Comparison of ENCODE assay signal across 15 cellular contexts in genomic region chr2:69652206-69652605, GRCh38. TPM values are rescaled to one million over a fixed set of nuclear protein-coding genes. Genes with fewer than 3 reads are reported as not detected.
DNase-seq lines count a peak whose midpoint lies in the region; ATAC-seq and TF ChIP-seq lines count a peak whose summit lies in the region.
"Had no signal": no experiment of that assay in that cellular context is flagged by ENCODE, and none has a peak within 500 bp of the region (broad histone marks: within the 10 kb centered on the region; RNA-seq: fewer than 3 reads in every experiment).

No MANE protein-coding gene starts in this region.

- CTCF ChIA-PET in HCT116 (lab: Charles Lee) = no interaction called here
- CTCF ChIA-PET in activated CD8-positive, alpha-beta T cell treated with anti-CD3 and anti-CD28 coated beads, Interleukin-2, amount 10 ng/mL, durations not matched to agents 7 days and 5 days (lab: Charles Lee) = interaction anchor here (0.9 to 3.8 kb wide), 4 partner anchors 15 to 87 kb away, joined by 3 to 12 read pairs (median 4); no protein-coding TSS in a partner anchor

- no peaks in the 10 kb centered on the region for H3K27me3 Mint-ChIP-seq in activated CD8-positive, alpha-beta T cell treated with anti-CD3 and anti-CD28 coated beads, Interleukin-2, amount 10 ng/mL, durations not matched to agents 7 days and 5 days (ENCODE audit: low read depth)

- no peaks in the 10 kb centered on the region for H3K9me2 ChIP-seq in HCT116 (ENCODE audit: insufficient read depth)
- no peaks in the 10 kb centered on the region for H3K9me2 ChIP-seq in hepatocyte (replicated peaks; ENCODE audit: insufficient read depth)
- no peaks in the 10 kb centered on the region for H3K9me2 ChIP-seq in MM.1S (replicated peaks; ENCODE audit: insufficient read depth, low read length)

- no peaks in the 10 kb centered on the region for H3K36me3 ChIP-seq in HCT116 (ENCODE audit: control insufficient read depth in 1 of 2, insufficient read depth in 2 of 2, low read length in 2 of 2)
- no peaks in the 10 kb centered on the region for H3K36me3 ChIP-seq in hepatocyte (replicated peaks; ENCODE audit: insufficient read depth, low read depth)
- no peaks in the 10 kb centered on the region for H3K36me3 ChIP-seq in MM.1S (replicated peaks; ENCODE audit: insufficient read depth, low read length)
- H3K36me3 ChIP-seq in HAP-1 (replicated peaks) = no peaks in the 10 kb centered on the region
- H3K36me3 ChIP-seq: right lobe of liver had no signal

- no peak overlapping the region for H3K4me3 Mint-ChIP-seq in activated CD8-positive, alpha-beta T cell treated with anti-CD3 and anti-CD28 coated beads, Interleukin-2, amount 10 ng/mL, durations not matched to agents 7 days and 5 days

- TF ChIP-seq RAD21 in HCT116 (IDR thresholded peaks at IDR 0.05; ENCODE audit: low read depth) = no peak

- H3K9me3 ChIP-seq in HCT116 (ENCODE audit: control insufficient read depth in 1 of 2, insufficient read depth in 1 of 2, low read depth in 1 of 2, low read length in 2 of 2) = no peaks in the 10 kb centered on the region
- no peaks in the 10 kb centered on the region for H3K9me3 ChIP-seq in hepatocyte (ENCODE audit: low read depth)
- no peaks in the 10 kb centered on the region for H3K9me3 ChIP-seq in MM.1S (replicated peaks; ENCODE audit: insufficient read depth, low read length)
- H3K9me3 ChIP-seq in HAP-1 = no peaks in the 10 kb centered on the region
- H3K9me3 ChIP-seq: right lobe of liver had no signal

- no peak for TF ChIP-seq POLR2A in HCT116 (IDR thresholded peaks at IDR 0.05; ENCODE audit: borderline replicate concordance, extremely low read depth, insufficient read depth, insufficient read length)

- H3K27me3 ChIP-seq in HCT116 (ENCODE audit: insufficient read depth, low read length) = no peaks in the 10 kb centered on the region
- no peaks in the 10 kb centered on the region for H3K27me3 ChIP-seq in hepatocyte
- H3K27me3 ChIP-seq in MM.1S (replicated peaks; ENCODE audit: insufficient read depth, low read length) = no peaks in the 10 kb centered on the region
- no peaks in the 10 kb centered on the region for H3K27me3 ChIP-seq in HAP-1 (ENCODE audit: low read depth)
- H3K27me3 ChIP-seq: right lobe of liver had no signal

- ATAC-seq in HCT116 = peak; percentile 78
- no peak for ATAC-seq in activated CD8-positive, alpha-beta T cell treated with anti-CD3 and anti-CD28 coated beads, Interleukin-2, amount 10 ng/mL, durations not matched to agents 7 days and 5 days
- ATAC-seq: left ventricle myocardium superior, right lobe of liver, Right ventricle myocardium inferior had no signal

- TF ChIP-seq CTCF in AG09319 (IDR thresholded peaks at IDR 0.05; ENCODE audit: low read depth, low read length) = no peak
- no peak for TF ChIP-seq CTCF in HCT116 (IDR thresholded peaks at IDR 0.05 in 2 of 3, conservative IDR thresholded peaks at IDR 0.05 in 1 of 3; ENCODE audit: borderline replicate concordance in 1 of 3, insufficient read depth in 1 of 3, low read depth in 2 of 3, low read length in 2 of 3)
- TF ChIP-seq CTCF in hepatocyte (IDR thresholded peaks at IDR 0.05; ENCODE audit: poor library complexity) = no peak
- TF ChIP-seq CTCF in MM.1S (IDR thresholded peaks at IDR 0.05; ENCODE audit: low read length) = no peak

- peaks cover 50% of the 10 kb centered on the region for H3K4me1 Mint-ChIP-seq in activated CD8-positive, alpha-beta T cell treated with anti-CD3 and anti-CD28 coated beads, Interleukin-2, amount 10 ng/mL, durations not matched to agents 7 days and 5 days (ENCODE audit: low read depth)

- H3K4me3 ChIP-seq in HCT116 (replicated peaks in 1 of 2; ENCODE audit: low read depth in 1 of 2, low read length in 2 of 2) (no peak overlapping the region), hepatocyte (no peak overlapping the region), MM.1S (ENCODE audit: low read length) (no peak overlapping the region), HAP-1 (no peak overlapping the region)
- H3K4me3 ChIP-seq: right lobe of liver had no signal

- RAD21 ChIA-PET in HCT116 (lab: Charles Lee; ENCODE audit: low non-redundant PET in 1 of 2, low total read pairs in 2 of 2, uncharacterized antibody in 2 of 2, unreplicated experiment in 2 of 2) = no interaction called here

- DNase-seq in AG09319 (ENCODE audit: extremely low read depth, low read depth) (peak; percentile 4), HCT116 (ENCODE audit: low read depth, low spot score) (peak; percentile 29), hepatocyte (ENCODE audit: low spot score) (peak; percentile 21), MM.1S (no peak), HAP-1 (ENCODE audit: low spot score in 2 of 2) (no peak), NCI-H2029 (lab: John Stamatoyannopoulos, UW) (no peak), NCI-H2171 treated with DMSO at 0.1 percent for 48 hours (lab: John Stamatoyannopoulos, UW) (no peak)
- peak; percentile 18 for DNase-seq in activated CD8-positive, alpha-beta T cell treated with anti-CD3 and anti-CD28 coated beads, Interleukin-2, amount 10 ng/mL, durations not matched to agents 7 days and 5 days
- DNase-seq: activated CD8-positive, alpha-beta memory T cell treated with anti-CD3 and anti-CD28 coated beads, Interleukin-2, amount 50 U/mL, for 4 hours; effector CD4-positive, alpha-beta T cell; GF-D8; left ventricle myocardium superior; NCI-H146; right lobe of liver had no signal

- BruUV-seq in HCT116 (replicated peaks; lab: Mats Ljungman, UMichigan) = no TSS peak

- H2AFZ ChIP-seq in HCT116 (ENCODE audit: low read depth, low read length, poor library complexity, severe bottlenecking) (no peak overlapping the region), hepatocyte (no peak overlapping the region), MM.1S (ENCODE audit: low read length) (no peak overlapping the region)

- in situ Hi-C loops in HAP-1 (cut with MboI; ENCODE audit: low sequenced_read_pairs) = no loop called here

- H3K4me2 ChIP-seq in HCT116 (ENCODE audit: low read length) = peak overlapping the region; percentile 54
- no peak overlapping the region for H3K4me2 ChIP-seq in hepatocyte
- no peak overlapping the region for H3K4me2 ChIP-seq in MM.1S (ENCODE audit: low read depth, low read length)

- 91% methylated on average over 7 of the region's 7 CpGs for WGBS in hepatocyte (ENCODE audit: low lambda C conversion rate, missing lambda C conversion rate)

- H3K27ac ChIP-seq in HCT116 (ENCODE audit: low read depth, low read length) (peak overlapping the region; percentile 54; the same call in 1 of the 2 replicates), hepatocyte (no peak overlapping the region), MM.1S (ENCODE audit: low read length) (no peak overlapping the region)
- H3K27ac ChIP-seq: right lobe of liver had no signal

- no peaks in the 10 kb centered on the region for H4K20me1 ChIP-seq in HCT116 (ENCODE audit: insufficient read depth)
- no peaks in the 10 kb centered on the region for H4K20me1 ChIP-seq in hepatocyte (ENCODE audit: insufficient read depth, poor library complexity, severe bottlenecking)
- no peaks in the 10 kb centered on the region for H4K20me1 ChIP-seq in MM.1S (ENCODE audit: insufficient read depth, low read length)

- H3K9ac ChIP-seq in HCT116 (ENCODE audit: low read length) (peak overlapping the region; percentile 28; the same call in 1 of the 2 replicates), MM.1S (ENCODE audit: low read length) (no peak overlapping the region)

- no peaks in the 10 kb centered on the region for H3K9me3 Mint-ChIP-seq in activated CD8-positive, alpha-beta T cell treated with anti-CD3 and anti-CD28 coated beads, Interleukin-2, amount 10 ng/mL, durations not matched to agents 7 days and 5 days (ENCODE audit: insufficient read depth)

- H3K4me1 ChIP-seq in HCT116 (ENCODE audit: control insufficient read depth in 1 of 2, insufficient read depth in 2 of 2, low read length in 2 of 2) (peaks cover 14 to 36% of the 10 kb centered on the region in 2 experiments), hepatocyte (ENCODE audit: insufficient read depth) (no peaks in the 10 kb centered on the region), MM.1S (ENCODE audit: low read length) (peaks cover 12% of the 10 kb centered on the region), HAP-1 (peaks cover 7% of the 10 kb centered on the region; the same call in 1 of the 2 replicates)

- intact Hi-C loops in HCT116 (cut with micrococcal nuclease) = no loop called here

- H3K36me3 Mint-ChIP-seq in activated CD8-positive, alpha-beta T cell treated with anti-CD3 and anti-CD28 coated beads, Interleukin-2, amount 10 ng/mL, durations not matched to agents 7 days and 5 days (ENCODE audit: low read depth) = peaks cover 4% of the 10 kb centered on the region

- POLR2A ChIA-PET in HCT116 (lab: Charles Lee) = no interaction called here
- POLR2A ChIA-PET in activated CD8-positive, alpha-beta T cell treated with anti-CD3 and anti-CD28 coated beads, Interleukin-2, amount 10 ng/mL, durations not matched to agents 7 days and 5 days (lab: Charles Lee) = no interaction called here

- peak overlapping the region; percentile 73 for H3K27ac Mint-ChIP-seq in activated CD8-positive, alpha-beta T cell treated with anti-CD3 and anti-CD28 coated beads, Interleukin-2, amount 10 ng/mL, durations not matched to agents 7 days and 5 days

- H3F3A ChIP-seq in MM.1S (ENCODE audit: insufficient read depth, low read length) = peaks cover 9% of the 10 kb centered on the region; the same call in 1 of the 2 replicates

- H3K79me2 ChIP-seq in HCT116 (ENCODE audit: insufficient read depth, low read length) (no peaks in the 10 kb centered on the region), hepatocyte (no peaks in the 10 kb centered on the region), MM.1S (ENCODE audit: low read length) (no peaks in the 10 kb centered on the region)

TF ChIP-seq in HCT116, 20 proteins besides CTCF, POLR2A, EP300 and RAD21 (continues in another document):
- TF ChIP-seq, protein P1, sequence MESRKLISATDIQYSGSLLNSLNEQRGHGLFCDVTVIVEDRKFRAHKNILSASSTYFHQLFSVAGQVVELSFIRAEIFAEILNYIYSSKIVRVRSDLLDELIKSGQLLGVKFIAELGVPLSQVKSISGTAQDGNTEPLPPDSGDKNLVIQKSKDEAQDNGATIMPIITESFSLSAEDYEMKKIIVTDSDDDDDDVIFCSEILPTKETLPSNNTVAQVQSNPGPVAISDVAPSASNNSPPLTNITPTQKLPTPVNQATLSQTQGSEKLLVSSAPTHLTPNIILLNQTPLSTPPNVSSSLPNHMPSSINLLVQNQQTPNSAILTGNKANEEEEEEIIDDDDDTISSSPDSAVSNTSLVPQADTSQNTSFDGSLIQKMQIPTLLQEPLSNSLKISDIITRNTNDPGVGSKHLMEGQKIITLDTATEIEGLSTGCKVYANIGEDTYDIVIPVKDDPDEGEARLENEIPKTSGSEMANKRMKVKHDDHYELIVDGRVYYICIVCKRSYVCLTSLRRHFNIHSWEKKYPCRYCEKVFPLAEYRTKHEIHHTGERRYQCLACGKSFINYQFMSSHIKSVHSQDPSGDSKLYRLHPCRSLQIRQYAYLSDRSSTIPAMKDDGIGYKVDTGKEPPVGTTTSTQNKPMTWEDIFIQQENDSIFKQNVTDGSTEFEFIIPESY (IDR thresholded peaks at IDR 0.05; ENCODE audit: extremely low read depth, insufficient replicate concordance, low read length) = no peak
- no peak for TF ChIP-seq CEBPB (IDR thresholded peaks at IDR 0.05; ENCODE audit: low read depth)

RNA-seq across cellular contexts. Expression of gene AAK1, which starts 8.7 kb away (rescaled TPM):
- total RNA-seq in HCT116 (2021; ENCODE audit: unreplicated experiment) (32.0 TPM), hepatocyte (23.2 and 30.1 TPM in 2 replicates)
- 13.1 and 15.3 TPM in 2 replicates for polyA plus RNA-seq in HCT116 (2012)
- total RNA-seq in activated CD8-positive, alpha-beta T cell treated with anti-CD3 and anti-CD28 coated beads, Interleukin-2, amount 10 ng/mL, durations not matched to agents 7 days and 5 days = 100 to 1,000 TPM; 105 to 107 TPM
- 30.8 and 44.4 TPM in 2 replicates for polyA plus RNA-seq in hepatocyte

Comparison
In these comparisons a context has a peak if more than half of its experiments do, and no peak if none do; other contexts are left out.
1. DNase-seq: peak in AG09319 (single experiment), HCT116 (single experiment), activated CD8-positive, alpha-beta T cell treated with anti-CD3 and anti-CD28 coated beads, Interleukin-2, amount 10 ng/mL, durations not matched to agents 7 days and 5 days (single experiment) and hepatocyte (single experiment); none in MM.1S (single experiment), HAP-1 (0 of 2), NCI-H2029 (single experiment) and NCI-H2171 treated with DMSO at 0.1 percent for 48 hours (single experiment).